In genomic region chr2:193900292-193900691, GRCh38 we compare ENCODE assay signal across 26 cellular contexts.
"Had no signal": no experiment of that assay in that cellular context is flagged by ENCODE, and none has a peak within 500 bp of the region (broad histone marks: within the 10 kb centered on the region; RNA-seq: fewer than 3 reads in every experiment).

No MANE protein-coding gene starts in this region.

- H3K36me3 ChIP-seq: neural progenitor cell, ovary, right lobe of liver, sigmoid colon, stomach, thoracic aorta, thyroid gland, tibial nerve, upper lobe of left lung, vagina had no signal

- H3K9me3 ChIP-seq: ovary, psoas muscle, right lobe of liver, sigmoid colon, thoracic aorta, thyroid gland, tibial nerve, upper lobe of left lung, vagina had no signal

- H3K79me2 ChIP-seq: parathyroid adenoma had no signal

- DNase-seq: natural killer cell; occipital lobe; ovary; posterior cingulate gyrus; psoas muscle; right cardiac atrium; right lobe of liver; sigmoid colon; small intestine; stimulated activated CD4-positive, alpha-beta T cell treated with anti-CD3 and anti-CD28 coated beads, Interleukin-15, amount 100 ng/mL, for 24 hours; stimulated activated CD4-positive, alpha-beta T cell treated with anti-CD3 and anti-CD28 coated beads, Interleukin-2, amount 100 ng/mL, for 24 hours; stimulated activated CD4-positive, alpha-beta T cell treated with anti-CD3 and anti-CD28 coated beads, Interleukin-2, amount 100 ng/mL, for 48 hours; stimulated activated CD4-positive, alpha-beta T cell treated with anti-CD3 and anti-CD28 coated beads, Interleukin-4, amount 100 ng/mL, for 24 hours; stimulated activated naive B cell treated with anti-CD40 and anti-IgM and Interleukin-4, amounts not matched to agents 10 μg/mL and 1 μg/mL and 100 μg/mL, for 72 hours; stimulated activated naive CD4-positive, alpha-beta T cell treated with Interleukin-2 at 50 U/mL for 16 hours; stomach; thyroid gland; trophoblast cell; upper lobe of left lung had no signal

- H3K4me1 ChIP-seq: neural progenitor cell, parathyroid adenoma, psoas muscle, right lobe of liver, sigmoid colon, stomach, thyroid gland, tibial nerve, upper lobe of left lung, vagina had no signal

- H3K27ac ChIP-seq: neural progenitor cell, ovary, parathyroid adenoma, psoas muscle, right lobe of liver, sigmoid colon, stomach, thoracic aorta, thyroid gland, tibial nerve, upper lobe of left lung, vagina had no signal

- H2AFZ ChIP-seq: neural progenitor cell, parathyroid adenoma had no signal

- H3K4me3 ChIP-seq: neural progenitor cell, ovary, psoas muscle, right lobe of liver, sigmoid colon, stomach, thoracic aorta, thyroid gland, tibial nerve, upper lobe of left lung, vagina had no signal

- FAIRE-seq: small intestine, urothelium cell line had no signal

- ATAC-seq: natural killer cell; psoas muscle; right cardiac atrium; right lobe of liver; stimulated activated effector memory CD8-positive, alpha-beta T cell treated with anti-CD3 and anti-CD28 coated beads, Interleukin-12 subunit alpha, Interleukin-12 subunit beta, amount 100 ng/mL, for 72 hours; stimulated activated naive B cell treated with anti-CD40 and anti-IgM and Interleukin-4, amounts not matched to agents 10 μg/mL and 1 μg/mL and 100 μg/mL, for 72 hours had no signal

- H3K4me2 ChIP-seq: neural progenitor cell had no signal

- H3K9ac ChIP-seq: neural progenitor cell, parathyroid adenoma had no signal

- H3K27me3 ChIP-seq: neural progenitor cell, ovary, right lobe of liver, sigmoid colon, stomach, thyroid gland, tibial nerve, upper lobe of left lung, vagina had no signal
